In the genomic region with DNA sequence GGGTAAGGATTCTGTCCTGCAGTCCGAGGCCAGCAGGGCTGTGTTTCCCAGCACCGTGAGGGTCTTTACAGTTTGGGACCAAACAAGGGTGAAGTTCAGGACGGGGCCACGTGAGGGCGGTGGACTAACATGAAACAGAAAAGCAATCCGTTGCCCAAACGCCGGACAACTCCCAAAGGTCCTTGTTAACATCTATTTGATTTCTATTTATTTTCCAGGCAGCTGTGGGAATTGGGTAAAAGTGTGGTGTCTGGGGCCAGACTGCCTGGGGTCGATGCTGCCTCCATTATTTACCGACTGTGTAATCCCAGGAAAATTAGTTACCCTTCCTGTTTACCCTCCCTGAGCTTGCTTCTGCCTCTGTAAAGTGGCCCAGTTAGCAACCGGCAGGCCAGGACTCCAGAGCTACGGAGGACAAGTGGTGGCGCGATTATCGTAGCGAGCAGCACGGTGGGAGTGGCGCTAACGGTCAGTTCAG, we compare ENCODE assay signal across 1 cellular context.
TF ChIP-seq lines count a peak whose summit lies in the region.

No MANE protein-coding gene starts in this region.

TF ChIP-seq in K562, 482 proteins besides CTCF, POLR2A, EP300 and RAD21 (continued from another document):
- TF ChIP-seq, protein P1, sequence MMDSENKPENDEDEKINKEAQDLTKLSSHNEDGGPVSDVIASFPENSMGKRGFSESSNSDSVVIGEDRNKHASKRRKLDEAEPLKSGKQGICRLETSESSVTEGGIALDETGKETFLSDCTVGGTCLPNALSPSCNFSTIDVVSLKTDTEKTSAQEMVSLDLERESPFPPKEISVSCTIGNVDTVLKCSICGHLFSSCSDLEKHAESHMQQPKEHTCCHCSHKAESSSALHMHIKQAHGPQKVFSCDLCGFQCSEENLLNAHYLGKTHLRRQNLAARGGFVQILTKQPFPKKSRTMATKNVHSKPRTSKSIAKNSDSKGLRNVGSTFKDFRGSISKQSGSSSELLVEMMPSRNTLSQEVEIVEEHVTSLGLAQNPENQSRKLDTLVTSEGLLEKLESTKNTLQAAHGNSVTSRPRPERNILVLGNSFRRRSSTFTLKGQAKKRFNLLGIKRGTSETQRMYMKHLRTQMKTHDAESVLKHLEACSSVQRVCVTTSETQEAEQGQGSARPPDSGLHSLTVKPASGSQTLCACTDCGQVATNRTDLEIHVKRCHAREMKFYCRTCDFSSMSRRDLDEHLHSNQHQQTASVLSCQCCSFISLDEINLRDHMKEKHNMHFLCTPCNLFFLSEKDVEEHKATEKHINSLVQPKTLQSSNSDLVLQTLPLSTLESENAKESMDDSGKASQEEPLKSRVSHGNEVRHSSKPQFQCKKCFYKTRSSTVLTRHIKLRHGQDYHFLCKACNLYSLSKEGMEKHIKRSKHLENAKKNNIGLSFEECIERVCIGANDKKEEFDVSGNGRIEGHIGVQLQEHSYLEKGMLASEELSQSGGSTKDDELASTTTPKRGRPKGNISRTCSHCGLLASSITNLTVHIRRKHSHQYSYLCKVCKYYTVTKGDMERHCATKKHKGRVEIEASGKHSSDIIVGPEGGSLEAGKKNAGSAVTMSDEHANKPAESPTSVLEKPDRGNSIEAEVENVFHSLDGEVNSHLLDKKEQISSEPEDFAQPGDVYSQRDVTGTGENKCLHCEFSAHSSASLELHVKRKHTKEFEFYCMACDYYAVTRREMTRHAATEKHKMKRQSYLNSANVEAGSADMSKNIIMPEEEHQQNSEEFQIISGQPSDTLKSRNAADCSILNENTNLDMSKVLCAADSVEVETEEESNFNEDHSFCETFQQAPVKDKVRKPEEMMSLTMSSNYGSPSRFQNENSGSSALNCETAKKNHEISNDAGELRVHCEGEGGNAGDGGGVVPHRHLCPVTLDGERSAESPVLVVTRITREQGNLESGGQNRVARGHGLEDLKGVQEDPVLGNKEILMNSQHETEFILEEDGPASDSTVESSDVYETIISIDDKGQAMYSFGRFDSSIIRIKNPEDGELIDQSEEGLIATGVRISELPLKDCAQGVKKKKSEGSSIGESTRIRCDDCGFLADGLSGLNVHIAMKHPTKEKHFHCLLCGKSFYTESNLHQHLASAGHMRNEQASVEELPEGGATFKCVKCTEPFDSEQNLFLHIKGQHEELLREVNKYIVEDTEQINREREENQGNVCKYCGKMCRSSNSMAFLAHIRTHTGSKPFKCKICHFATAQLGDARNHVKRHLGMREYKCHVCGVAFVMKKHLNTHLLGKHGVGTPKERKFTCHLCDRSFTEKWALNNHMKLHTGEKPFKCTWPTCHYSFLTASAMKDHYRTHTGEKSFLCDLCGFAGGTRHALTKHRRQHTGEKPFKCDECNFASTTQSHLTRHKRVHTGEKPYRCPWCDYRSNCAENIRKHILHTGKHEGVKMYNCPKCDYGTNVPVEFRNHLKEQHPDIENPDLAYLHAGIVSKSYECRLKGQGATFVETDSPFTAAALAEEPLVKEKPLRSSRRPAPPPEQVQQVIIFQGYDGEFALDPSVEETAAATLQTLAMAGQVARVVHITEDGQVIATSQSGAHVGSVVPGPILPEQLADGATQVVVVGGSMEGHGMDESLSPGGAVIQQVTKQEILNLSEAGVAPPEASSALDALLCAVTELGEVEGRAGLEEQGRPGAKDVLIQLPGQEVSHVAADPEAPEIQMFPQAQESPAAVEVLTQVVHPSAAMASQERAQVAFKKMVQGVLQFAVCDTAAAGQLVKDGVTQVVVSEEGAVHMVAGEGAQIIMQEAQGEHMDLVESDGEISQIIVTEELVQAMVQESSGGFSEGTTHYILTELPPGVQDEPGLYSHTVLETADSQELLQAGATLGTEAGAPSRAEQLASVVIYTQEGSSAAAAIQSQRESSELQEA (IDR thresholded peaks at IDR 0.05; ENCODE audit: low read depth), result no peak
- TF ChIP-seq XRCC3 (IDR thresholded peaks at IDR 0.05) (no peak), SRSF1 (IDR thresholded peaks at IDR 0.05; ENCODE audit: low read depth, low read length) (no peak), KLF1 (tag; IDR thresholded peaks at IDR 0.05) (no peak), ZNF41 (CRISPR knock-in tag; conservative IDR thresholded peaks at IDR 0.05) (no peak), SIN3A (IDR thresholded peaks at IDR 0.05; ENCODE audit: borderline replicate concordance in 2 of 2, control insufficient read depth in 1 of 2, low read depth in 2 of 2, low read length in 2 of 2) (no peak), CHD2 (IDR thresholded peaks at IDR 0.05; ENCODE audit: low read depth, low read length) (no peak), NCOA2 (IDR thresholded peaks at IDR 0.05; ENCODE audit: partially characterized antibody in 2 of 2) (no peak), ZC3H8 (IDR thresholded peaks at IDR 0.05) (no peak), NEUROD1 (IDR thresholded peaks at IDR 0.05; ENCODE audit: borderline replicate concordance, low read depth, low read length, partially characterized antibody) (no peak), SMAD4 (CRISPR knock-in tag; conservative IDR thresholded peaks at IDR 0.05) (0 out of 2 replicates have a peak, but pooled peaks have one; percentile 20), L3MBTL2 (IDR thresholded peaks at IDR 0.05) (no peak)
- TF ChIP-seq, protein P2, sequence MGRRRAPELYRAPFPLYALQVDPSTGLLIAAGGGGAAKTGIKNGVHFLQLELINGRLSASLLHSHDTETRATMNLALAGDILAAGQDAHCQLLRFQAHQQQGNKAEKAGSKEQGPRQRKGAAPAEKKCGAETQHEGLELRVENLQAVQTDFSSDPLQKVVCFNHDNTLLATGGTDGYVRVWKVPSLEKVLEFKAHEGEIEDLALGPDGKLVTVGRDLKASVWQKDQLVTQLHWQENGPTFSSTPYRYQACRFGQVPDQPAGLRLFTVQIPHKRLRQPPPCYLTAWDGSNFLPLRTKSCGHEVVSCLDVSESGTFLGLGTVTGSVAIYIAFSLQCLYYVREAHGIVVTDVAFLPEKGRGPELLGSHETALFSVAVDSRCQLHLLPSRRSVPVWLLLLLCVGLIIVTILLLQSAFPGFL (CRISPR knock-in tag; IDR thresholded peaks at IDR 0.05), result no peak; the same call in 1 of the 2 replicates
- TF ChIP-seq, protein P3, sequence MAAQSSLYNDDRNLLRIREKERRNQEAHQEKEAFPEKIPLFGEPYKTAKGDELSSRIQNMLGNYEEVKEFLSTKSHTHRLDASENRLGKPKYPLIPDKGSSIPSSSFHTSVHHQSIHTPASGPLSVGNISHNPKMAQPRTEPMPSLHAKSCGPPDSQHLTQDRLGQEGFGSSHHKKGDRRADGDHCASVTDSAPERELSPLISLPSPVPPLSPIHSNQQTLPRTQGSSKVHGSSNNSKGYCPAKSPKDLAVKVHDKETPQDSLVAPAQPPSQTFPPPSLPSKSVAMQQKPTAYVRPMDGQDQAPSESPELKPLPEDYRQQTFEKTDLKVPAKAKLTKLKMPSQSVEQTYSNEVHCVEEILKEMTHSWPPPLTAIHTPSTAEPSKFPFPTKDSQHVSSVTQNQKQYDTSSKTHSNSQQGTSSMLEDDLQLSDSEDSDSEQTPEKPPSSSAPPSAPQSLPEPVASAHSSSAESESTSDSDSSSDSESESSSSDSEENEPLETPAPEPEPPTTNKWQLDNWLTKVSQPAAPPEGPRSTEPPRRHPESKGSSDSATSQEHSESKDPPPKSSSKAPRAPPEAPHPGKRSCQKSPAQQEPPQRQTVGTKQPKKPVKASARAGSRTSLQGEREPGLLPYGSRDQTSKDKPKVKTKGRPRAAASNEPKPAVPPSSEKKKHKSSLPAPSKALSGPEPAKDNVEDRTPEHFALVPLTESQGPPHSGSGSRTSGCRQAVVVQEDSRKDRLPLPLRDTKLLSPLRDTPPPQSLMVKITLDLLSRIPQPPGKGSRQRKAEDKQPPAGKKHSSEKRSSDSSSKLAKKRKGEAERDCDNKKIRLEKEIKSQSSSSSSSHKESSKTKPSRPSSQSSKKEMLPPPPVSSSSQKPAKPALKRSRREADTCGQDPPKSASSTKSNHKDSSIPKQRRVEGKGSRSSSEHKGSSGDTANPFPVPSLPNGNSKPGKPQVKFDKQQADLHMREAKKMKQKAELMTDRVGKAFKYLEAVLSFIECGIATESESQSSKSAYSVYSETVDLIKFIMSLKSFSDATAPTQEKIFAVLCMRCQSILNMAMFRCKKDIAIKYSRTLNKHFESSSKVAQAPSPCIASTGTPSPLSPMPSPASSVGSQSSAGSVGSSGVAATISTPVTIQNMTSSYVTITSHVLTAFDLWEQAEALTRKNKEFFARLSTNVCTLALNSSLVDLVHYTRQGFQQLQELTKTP (IDR thresholded peaks at IDR 0.05; ENCODE audit: low read depth in 1 of 2, partially characterized antibody in 2 of 2), result peak in 1 of 2 experiments; percentile 76
- TF ChIP-seq, protein P4, sequence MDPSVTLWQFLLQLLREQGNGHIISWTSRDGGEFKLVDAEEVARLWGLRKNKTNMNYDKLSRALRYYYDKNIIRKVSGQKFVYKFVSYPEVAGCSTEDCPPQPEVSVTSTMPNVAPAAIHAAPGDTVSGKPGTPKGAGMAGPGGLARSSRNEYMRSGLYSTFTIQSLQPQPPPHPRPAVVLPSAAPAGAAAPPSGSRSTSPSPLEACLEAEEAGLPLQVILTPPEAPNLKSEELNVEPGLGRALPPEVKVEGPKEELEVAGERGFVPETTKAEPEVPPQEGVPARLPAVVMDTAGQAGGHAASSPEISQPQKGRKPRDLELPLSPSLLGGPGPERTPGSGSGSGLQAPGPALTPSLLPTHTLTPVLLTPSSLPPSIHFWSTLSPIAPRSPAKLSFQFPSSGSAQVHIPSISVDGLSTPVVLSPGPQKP (CRISPR knock-in tag; IDR thresholded peaks at IDR 0.05), result no peak
